17 cellular contexts compared by ENCODE assay signal in the genomic region with DNA sequence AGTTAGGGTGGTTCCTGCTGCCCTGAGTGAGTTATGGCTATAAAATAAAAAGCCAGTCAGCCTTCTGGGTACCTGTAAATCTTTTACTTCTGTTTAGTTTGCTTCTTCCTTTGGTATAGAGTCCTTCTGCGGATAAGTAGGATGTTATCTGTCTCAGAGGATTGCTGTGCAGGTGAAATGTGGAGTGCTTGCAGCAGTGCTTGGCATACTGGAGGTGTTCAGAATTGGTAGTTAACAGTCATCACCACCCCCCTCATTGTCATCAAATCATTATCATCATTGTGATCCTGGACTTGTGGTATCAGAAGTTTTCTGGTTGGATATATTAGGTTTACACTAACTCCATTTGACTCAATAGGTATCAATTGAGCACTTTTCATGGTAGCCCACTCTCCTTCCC. TPM values are rescaled to one million over a fixed set of nuclear protein-coding genes. Genes with fewer than 3 reads are reported as not detected.
DNase-seq lines count a peak whose midpoint lies in the region; ATAC-seq and TF ChIP-seq lines count a peak whose summit lies in the region.
"Had no signal": no experiment of that assay in that cellular context is flagged by ENCODE, and none has a peak within 500 bp of the region (broad histone marks: within the 10 kb centered on the region; RNA-seq: fewer than 3 reads in every experiment).

No MANE protein-coding gene starts in this region.

- H3K27me3 ChIP-seq in CD4-positive, alpha-beta memory T cell (ENCODE audit: insufficient read depth, low read length), result no peaks in the 10 kb centered on the region
- no peaks in the 10 kb centered on the region for H3K27me3 ChIP-seq in Loucy (ENCODE audit: insufficient read depth, low read length, poor library complexity, severe bottlenecking)
- no peaks in the 10 kb centered on the region for H3K27me3 ChIP-seq in trophoblast cell (ENCODE audit: insufficient read depth, low read length)

- H3K9ac ChIP-seq in Loucy (ENCODE audit: low read depth, low read length, poor library complexity, severe bottlenecking) (no peak overlapping the region), trophoblast cell (ENCODE audit: low read length) (no peak overlapping the region)

- no peak overlapping the region for H3K14ac ChIP-seq in trophoblast cell (ENCODE audit: low read length)

- peaks cover 31 to 40% of the 10 kb centered on the region in 2 donors for H3K36me3 Mint-ChIP-seq in CD4-positive, alpha-beta memory T cell
- peaks cover 12% of the 10 kb centered on the region for H3K36me3 Mint-ChIP-seq in central memory CD8-positive, alpha-beta T cell (ENCODE audit: insufficient read depth)

- ATAC-seq in central memory CD8-positive, alpha-beta T cell (replicated peaks; ENCODE audit: extremely low read depth, poor library complexity, severe bottlenecking), result no peak
- ATAC-seq: GM12878, K562 had no signal

- peak overlapping the region in 5 of 8 donors; percentile 12 to 66 (median 33) for H3K4me3 Mint-ChIP-seq in CD4-positive, alpha-beta memory T cell
- peak overlapping the region; percentile 31 for H3K4me3 Mint-ChIP-seq in central memory CD8-positive, alpha-beta T cell

- DNase-seq in CD4-positive, alpha-beta memory T cell, result no peak
- no peak for DNase-seq in central memory CD8-positive, alpha-beta T cell (ENCODE audit: low spot score in 2 of 2)
- DNase-seq in trophoblast cell, result no peak
- no peak for DNase-seq in retina
- no peak for DNase-seq in RKO (ENCODE audit: low spot score)
- DNase-seq in GM10266 (ENCODE audit: extremely low spot score), result no peak
- DNase-seq: ACHN; GF-D8; GOT3; NCI-H1105 treated with DMSO at 0.1 percent for 48 hours; NCI-H1694; NK-92 treated with Interleukin-12 subunit alpha and Interleukin-12 subunit beta, amount 100 ng/mL, for 24 hours; Right ventricle myocardium superior had no signal

- peaks cover 81% of the 10 kb centered on the region for H3K79me2 ChIP-seq in Loucy (ENCODE audit: insufficient read depth, low read length)
- H3K79me2 ChIP-seq in trophoblast cell (ENCODE audit: control insufficient read depth, insufficient read depth, low read length, poor library complexity), result peaks cover 10% of the 10 kb centered on the region

- no peaks in the 10 kb centered on the region for H3K36me3 ChIP-seq in CD4-positive, alpha-beta memory T cell (ENCODE audit: insufficient read depth, low read length)
- H3K36me3 ChIP-seq in Loucy (ENCODE audit: insufficient read depth, low read length) (no peaks in the 10 kb centered on the region), trophoblast cell (ENCODE audit: control insufficient read depth in 1 of 2, insufficient read depth in 2 of 2, low read length in 2 of 2) (peaks cover 0 to 5% of the 10 kb centered on the region in 2 experiments)

- no peak overlapping the region for H3K27ac ChIP-seq in CD4-positive, alpha-beta memory T cell (ENCODE audit: low read depth, low read length)
- H3K27ac ChIP-seq in trophoblast cell (ENCODE audit: low read depth, low read length), result no peak overlapping the region
- H3K27ac ChIP-seq: C4-2B had no signal

- H3K4me2 ChIP-seq in Loucy (ENCODE audit: low read depth, low read length, poor library complexity, severe bottlenecking) (peak overlapping the region; percentile 84), trophoblast cell (ENCODE audit: low read length) (no peak overlapping the region)

- H3K27me3 Mint-ChIP-seq in CD4-positive, alpha-beta memory T cell, result no peaks in the 10 kb centered on the region
- H3K27me3 Mint-ChIP-seq in central memory CD8-positive, alpha-beta T cell, result no peaks in the 10 kb centered on the region

- H3K27ac Mint-ChIP-seq in CD4-positive, alpha-beta memory T cell, result peak overlapping the region in 3 of 7 donors; percentile 1 to 84 (median 67)
- no peak overlapping the region for H3K27ac Mint-ChIP-seq in central memory CD8-positive, alpha-beta T cell (ENCODE audit: low read depth)

- no peak overlapping the region for H4K12ac ChIP-seq in trophoblast cell (ENCODE audit: low read depth, low read length)

- H4K20me1 ChIP-seq in Loucy (ENCODE audit: insufficient read depth, low read length, poor library complexity, severe bottlenecking), result peaks cover 7% of the 10 kb centered on the region

- CTCF ChIA-PET in CD4-positive, alpha-beta memory T cell (lab: Charles Lee; ENCODE audit: partially characterized antibody), result interaction anchor here (1.0 kb wide), 1 partner anchor 112 kb away, joined by 3 read pairs; no protein-coding TSS in a partner anchor

- peaks cover 40% of the 10 kb centered on the region for H3K4me1 ChIP-seq in CD4-positive, alpha-beta memory T cell (ENCODE audit: insufficient read depth, low read length)
- peaks cover 31% of the 10 kb centered on the region for H3K4me1 ChIP-seq in Loucy (ENCODE audit: insufficient read depth, low read length, poor library complexity, severe bottlenecking)
- H3K4me1 ChIP-seq in trophoblast cell (ENCODE audit: control insufficient read depth in 1 of 2, insufficient read depth in 2 of 2, low read length in 2 of 2), result peaks cover 23 to 26% of the 10 kb centered on the region in 2 experiments

- WGBS in trophoblast cell (ENCODE audit: extremely low coverage, insufficient coverage, insufficient read length), result no CpG with 5 or more reads among the region's 1 CpG

- H3K79me1 ChIP-seq in trophoblast cell (ENCODE audit: low read length), result peaks cover 18% of the 10 kb centered on the region

- POLR2A ChIA-PET in CD4-positive, alpha-beta memory T cell (lab: Charles Lee; ENCODE audit: partially characterized antibody), result no interaction called here

- no peaks in the 10 kb centered on the region for H3K9me2 ChIP-seq in Loucy (replicated peaks; ENCODE audit: low read depth, low read length)

- H3K18ac ChIP-seq in trophoblast cell (ENCODE audit: low read length), result no peak overlapping the region

- no peak overlapping the region for H4K8ac ChIP-seq in trophoblast cell (ENCODE audit: low read depth, low read length)

- no peak for TF ChIP-seq CTCF in Loucy (conservative IDR thresholded peaks at IDR 0.05; ENCODE audit: low read length)
- no peak for TF ChIP-seq CTCF in GM10266 (IDR thresholded peaks at IDR 0.05; ENCODE audit: control insufficient read depth, insufficient read depth, low read depth, missing control alignments)

- peaks cover 47 to 75% (median 60%) of the 10 kb centered on the region in 4 donors for H3K4me1 Mint-ChIP-seq in CD4-positive, alpha-beta memory T cell
- H3K4me1 Mint-ChIP-seq in central memory CD8-positive, alpha-beta T cell, result peaks cover 61% of the 10 kb centered on the region

- H4K91ac ChIP-seq in trophoblast cell (ENCODE audit: low read depth, low read length), result no peak overlapping the region

- no peak overlapping the region for H2AK5ac ChIP-seq in trophoblast cell (ENCODE audit: low read length)

- no peak overlapping the region for H3K23ac ChIP-seq in trophoblast cell (ENCODE audit: low read length)

- H2BK12ac ChIP-seq in trophoblast cell (ENCODE audit: low read length), result no peak overlapping the region

- no peak overlapping the region for H3K4me3 ChIP-seq in CD4-positive, alpha-beta memory T cell (ENCODE audit: low read length in 2 of 2)
- H3K4me3 ChIP-seq in Loucy (ENCODE audit: low read length, poor library complexity, severe bottlenecking) (no peak overlapping the region), trophoblast cell (ENCODE audit: low read depth, low read length) (no peak overlapping the region)
- H3K4me3 ChIP-seq: GM12878, K562 had no signal

- H3F3A ChIP-seq in Loucy (ENCODE audit: low read depth), result peaks cover 3% of the 10 kb centered on the region; the same call in 1 of the 2 replicates

- H3K9me3 ChIP-seq in CD4-positive, alpha-beta memory T cell (ENCODE audit: control insufficient read depth in 1 of 2, low read length in 2 of 2), result no peaks in the 10 kb centered on the region
- H3K9me3 ChIP-seq in Loucy (ENCODE audit: insufficient read depth, low read depth, low read length), result no peaks in the 10 kb centered on the region
- H3K9me3 ChIP-seq in trophoblast cell (ENCODE audit: insufficient read depth, low read depth, low read length), result peaks cover 3% of the 10 kb centered on the region

- H2AFZ ChIP-seq in Loucy (ENCODE audit: low read length) (no peak overlapping the region), trophoblast cell (ENCODE audit: insufficient read depth, low read length, poor library complexity) (no peak overlapping the region)

- peak overlapping the region; percentile 38 for H3K4ac ChIP-seq in trophoblast cell (ENCODE audit: low read depth, low read length)

- peaks cover 0 to 2% (median 0%) of the 10 kb centered on the region in 8 donors for H3K9me3 Mint-ChIP-seq in CD4-positive, alpha-beta memory T cell
- H3K9me3 Mint-ChIP-seq in central memory CD8-positive, alpha-beta T cell, result no peaks in the 10 kb centered on the region

- H2BK5ac ChIP-seq in trophoblast cell (ENCODE audit: low read depth, low read length, poor library complexity), result no peak overlapping the region

- no peak overlapping the region for H2BK120ac ChIP-seq in trophoblast cell (ENCODE audit: insufficient read depth, low read length, poor library complexity)

- intact Hi-C loops in CD4-positive, alpha-beta memory T cell (cut with micrococcal nuclease), result loop anchor here (5.0 kb wide), 1 partner anchor 97 kb away; a partner anchor contains a TSS

RNA-seq across cellular contexts. Expression of a gene that starts 2.6 kb away (rescaled TPM):
- total RNA-seq in CD4-positive, alpha-beta memory T cell, result 10 to 100 TPM; 37.0 to 37.9 TPM
- polyA plus RNA-seq in CD4-positive, alpha-beta memory T cell, result 10 to 100 TPM; 46.9 to 52.3 TPM
- 63.4 and 67.6 TPM in 2 replicates for polyA plus RNA-seq in trophoblast cell (2013)
